ENCODE assay signal across 10 cellular contexts in genomic region chr7:74305987-74306736, GRCh38. TPM values are rescaled to one million over a fixed set of nuclear protein-coding genes. Genes with fewer than 3 reads are reported as not detected.
DNase-seq lines count a peak whose midpoint lies in the region; ATAC-seq and TF ChIP-seq lines count a peak whose summit lies in the region.
"Had no signal": no experiment of that assay in that cellular context is flagged by ENCODE, and none has a peak within 500 bp of the region (broad histone marks: within the 10 kb centered on the region; RNA-seq: fewer than 3 reads in every experiment).

No MANE protein-coding gene starts in this region.

- H3K9me3 ChIP-seq in heart right ventricle (no peaks in the 10 kb centered on the region), upper lobe of left lung (no peaks in the 10 kb centered on the region)

- H3K36me3 Mint-ChIP-seq in memory B cell = peaks cover 1% of the 10 kb centered on the region

- TF ChIP-seq CTCF in heart right ventricle (IDR thresholded peaks at IDR 0.05) (no peak), upper lobe of left lung (IDR thresholded peaks at IDR 0.05) (no peak)

- no peaks in the 10 kb centered on the region for H3K9me3 Mint-ChIP-seq in memory B cell

- no peak overlapping the region for H3K27ac Mint-ChIP-seq in memory B cell
- H3K27ac Mint-ChIP-seq: T-helper 1 cell treated with Interleukin-12 subunit alpha and Interleukin-12 subunit beta and Interleukin-4 antibody, amounts not matched to agents 30 μg/mL and 1 μg/mL, for 36 hours had no signal

- peak overlapping the region in 3 of 10 donors; percentile 30 to 49 (median 39) for H3K27ac ChIP-seq in heart right ventricle
- peak overlapping the region; percentile 78 for H3K27ac ChIP-seq in angular gyrus (ENCODE audit: low read depth, low read length)
- peak overlapping the region in 2 of 4 donors; percentile 15 to 71 for H3K27ac ChIP-seq in upper lobe of left lung

- 50 to 68% methylated on average over 28 of the region's 28 CpGs for WGBS in heart right ventricle, 2 donors
- WGBS in upper lobe of left lung, 2 donors = 32% methylated on average over 27 of the region's 28 CpGs; no CpG with 5 or more reads in 1 of the 2 donors

- H3K4me1 Mint-ChIP-seq in memory B cell = peaks cover 8% of the 10 kb centered on the region

- H3K27me3 Mint-ChIP-seq in memory B cell = no peaks in the 10 kb centered on the region

- ATAC-seq in heart right ventricle = peak in 4 of 8 donors; percentile 5 to 29 (median 16)
- no peak for ATAC-seq in memory B cell (ENCODE audit: low read depth)
- ATAC-seq in upper lobe of left lung (ENCODE audit: low FRiP score in 2 of 2) = peak; percentile 6 to 21
- no peak for ATAC-seq in GM19452 (IDR thresholded peaks at IDR 0.05; ENCODE audit: unreplicated experiment)
- no peak for ATAC-seq in HG03378 (IDR thresholded peaks at IDR 0.05; ENCODE audit: unreplicated experiment)

- H3K36me3 ChIP-seq in heart right ventricle = no peaks in the 10 kb centered on the region
- H3K36me3 ChIP-seq in upper lobe of left lung = no peaks in the 10 kb centered on the region

- peak overlapping the region in 8 of 10 donors; percentile 10 to 34 (median 22) for H3K4me3 ChIP-seq in heart right ventricle
- peak overlapping the region in 2 of 4 donors; percentile 17 to 20 for H3K4me3 ChIP-seq in upper lobe of left lung
- H3K4me3 ChIP-seq: lung had no signal

- H3K4me1 ChIP-seq in heart right ventricle = peaks cover 12 to 34% (median 20%) of the 10 kb centered on the region in 9 donors
- H3K4me1 ChIP-seq in upper lobe of left lung = peaks cover 8 to 22% (median 18%) of the 10 kb centered on the region in 4 donors

- peaks cover 0 to 11% (median 0%) of the 10 kb centered on the region in 7 donors for H3K27me3 ChIP-seq in heart right ventricle
- H3K27me3 ChIP-seq in upper lobe of left lung = no peaks in the 10 kb centered on the region

- TF ChIP-seq EP300 in upper lobe of left lung (IDR thresholded peaks at IDR 0.05) = no peak

- no peak for DNase-seq in heart right ventricle
- DNase-seq in cardiac septum (ENCODE audit: low spot score) = no peak
- DNase-seq in memory B cell (ENCODE audit: low spot score in 2 of 2) = no peak
- DNase-seq in upper lobe of left lung = no peak
- no peak for DNase-seq in COLO668 (lab: John Stamatoyannopoulos, UW; ENCODE audit: unreplicated experiment)

- H3K4me3 Mint-ChIP-seq in memory B cell = peak overlapping the region; percentile 68
- H3K4me3 Mint-ChIP-seq: T-helper 1 cell treated with Interleukin-12 subunit alpha and Interleukin-12 subunit beta and Interleukin-4 antibody, amounts not matched to agents 30 μg/mL and 1 μg/mL, for 36 hours had no signal

- no peak for TF ChIP-seq POLR2A in upper lobe of left lung (IDR thresholded peaks at IDR 0.05)

- intact Hi-C loops in heart right ventricle (cut with DNase I) = no loop called here
- intact Hi-C loops in cardiac septum (cut with DNase I) = no loop called here

RNA-seq across cellular contexts. Expression of gene CLIP2, which starts 17.0 kb away (rescaled TPM):
- total RNA-seq in heart right ventricle = 10 to 100 TPM in 1 of 10 donors, 1 to 10 TPM in 9; 5.1 to 11.3 (median 7.0) TPM
- polyA plus RNA-seq in heart right ventricle = 1 to 10 TPM; 4.5 to 6.1 TPM
- 9.9 TPM for total RNA-seq in cardiac septum
- 10 to 100 TPM; 12.1 to 55.5 (median 24.8) TPM for total RNA-seq in upper lobe of left lung

RNA-seq across cellular contexts. Expression of gene RFC2, which starts 52.0 kb away (rescaled TPM):
- total RNA-seq in heart right ventricle (10 to 100 TPM in 8 of 10 donors, 1 to 10 TPM in 2; 7.0 to 13.1 (median 10.7) TPM), cardiac septum (8.3 TPM), upper lobe of left lung (10 to 100 TPM in 5 of 6 donors, 1 to 10 TPM in 1; 9.5 to 19.4 (median 14.0) TPM)
- 10 to 100 TPM in 1 of 2 donors, 1 to 10 TPM in 1; 8.0 to 18.5 TPM for polyA plus RNA-seq in heart right ventricle

Comparison
In these comparisons a context has a peak if more than half of its experiments do, and no peak if none do; other contexts are left out.
1. ATAC-seq: peak in upper lobe of left lung (2 of 2); none in memory B cell (single experiment), GM19452 (single experiment) and HG03378 (single experiment).